Comparison of ENCODE assay signal across 1 cellular context in the genomic region with DNA sequence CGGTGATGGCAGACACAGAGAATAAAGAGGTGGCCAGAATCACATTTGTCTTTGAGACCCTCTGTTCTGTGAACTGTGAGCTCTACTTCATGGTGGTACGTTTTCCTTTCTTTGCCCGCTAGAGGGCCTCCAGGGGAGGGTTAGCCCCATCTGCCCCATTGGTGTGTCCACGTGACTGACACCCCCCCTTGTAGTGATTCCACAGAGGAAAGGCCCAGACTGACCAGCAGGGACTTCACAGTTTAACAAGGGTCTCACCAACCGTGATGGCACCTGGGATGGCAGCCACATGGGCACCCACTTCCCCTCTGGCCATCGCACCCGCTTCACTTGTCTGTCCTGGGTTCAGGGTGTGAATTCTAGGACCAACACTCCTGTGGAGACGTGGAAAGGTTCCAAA.
TF ChIP-seq lines count a peak whose summit lies in the region.

No MANE protein-coding gene starts in this region.

TF ChIP-seq in HepG2, 621 proteins besides CTCF, POLR2A, EP300 and RAD21:
- TF ChIP-seq, protein P1, sequence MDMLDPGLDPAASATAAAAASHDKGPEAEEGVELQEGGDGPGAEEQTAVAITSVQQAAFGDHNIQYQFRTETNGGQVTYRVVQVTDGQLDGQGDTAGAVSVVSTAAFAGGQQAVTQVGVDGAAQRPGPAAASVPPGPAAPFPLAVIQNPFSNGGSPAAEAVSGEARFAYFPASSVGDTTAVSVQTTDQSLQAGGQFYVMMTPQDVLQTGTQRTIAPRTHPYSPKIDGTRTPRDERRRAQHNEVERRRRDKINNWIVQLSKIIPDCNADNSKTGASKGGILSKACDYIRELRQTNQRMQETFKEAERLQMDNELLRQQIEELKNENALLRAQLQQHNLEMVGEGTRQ (IDR thresholded peaks at IDR 0.05; ENCODE audit: low read depth, low read length) = peak; percentile 72
- TF ChIP-seq, protein P1 (CRISPR knock-in tag; IDR thresholded peaks at IDR 0.05; ENCODE audit: borderline replicate concordance) = peak; percentile 88; the same call in 1 of the 2 replicates
- TF ChIP-seq, protein P2, sequence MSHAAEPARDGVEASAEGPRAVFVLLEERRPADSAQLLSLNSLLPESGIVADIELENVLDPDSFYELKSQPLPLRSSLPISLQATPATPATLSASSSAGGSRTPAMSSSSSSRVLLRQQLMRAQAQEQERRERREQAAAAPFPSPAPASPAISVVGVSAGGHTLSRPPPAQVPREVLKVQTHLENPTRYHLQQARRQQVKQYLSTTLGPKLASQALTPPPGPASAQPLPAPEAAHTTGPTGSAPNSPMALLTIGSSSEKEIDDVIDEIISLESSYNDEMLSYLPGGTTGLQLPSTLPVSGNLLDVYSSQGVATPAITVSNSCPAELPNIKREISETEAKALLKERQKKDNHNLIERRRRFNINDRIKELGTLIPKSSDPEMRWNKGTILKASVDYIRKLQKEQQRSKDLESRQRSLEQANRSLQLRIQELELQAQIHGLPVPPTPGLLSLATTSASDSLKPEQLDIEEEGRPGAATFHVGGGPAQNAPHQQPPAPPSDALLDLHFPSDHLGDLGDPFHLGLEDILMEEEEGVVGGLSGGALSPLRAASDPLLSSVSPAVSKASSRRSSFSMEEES (CRISPR knock-in tag; IDR thresholded peaks at IDR 0.05) = peak; percentile 52; the same call in 1 of the 2 replicates
- TF ChIP-seq ZNF841 (CRISPR knock-in tag; IDR thresholded peaks at IDR 0.05; ENCODE audit: borderline replicate concordance) = no peak
- TF ChIP-seq, protein P3, sequence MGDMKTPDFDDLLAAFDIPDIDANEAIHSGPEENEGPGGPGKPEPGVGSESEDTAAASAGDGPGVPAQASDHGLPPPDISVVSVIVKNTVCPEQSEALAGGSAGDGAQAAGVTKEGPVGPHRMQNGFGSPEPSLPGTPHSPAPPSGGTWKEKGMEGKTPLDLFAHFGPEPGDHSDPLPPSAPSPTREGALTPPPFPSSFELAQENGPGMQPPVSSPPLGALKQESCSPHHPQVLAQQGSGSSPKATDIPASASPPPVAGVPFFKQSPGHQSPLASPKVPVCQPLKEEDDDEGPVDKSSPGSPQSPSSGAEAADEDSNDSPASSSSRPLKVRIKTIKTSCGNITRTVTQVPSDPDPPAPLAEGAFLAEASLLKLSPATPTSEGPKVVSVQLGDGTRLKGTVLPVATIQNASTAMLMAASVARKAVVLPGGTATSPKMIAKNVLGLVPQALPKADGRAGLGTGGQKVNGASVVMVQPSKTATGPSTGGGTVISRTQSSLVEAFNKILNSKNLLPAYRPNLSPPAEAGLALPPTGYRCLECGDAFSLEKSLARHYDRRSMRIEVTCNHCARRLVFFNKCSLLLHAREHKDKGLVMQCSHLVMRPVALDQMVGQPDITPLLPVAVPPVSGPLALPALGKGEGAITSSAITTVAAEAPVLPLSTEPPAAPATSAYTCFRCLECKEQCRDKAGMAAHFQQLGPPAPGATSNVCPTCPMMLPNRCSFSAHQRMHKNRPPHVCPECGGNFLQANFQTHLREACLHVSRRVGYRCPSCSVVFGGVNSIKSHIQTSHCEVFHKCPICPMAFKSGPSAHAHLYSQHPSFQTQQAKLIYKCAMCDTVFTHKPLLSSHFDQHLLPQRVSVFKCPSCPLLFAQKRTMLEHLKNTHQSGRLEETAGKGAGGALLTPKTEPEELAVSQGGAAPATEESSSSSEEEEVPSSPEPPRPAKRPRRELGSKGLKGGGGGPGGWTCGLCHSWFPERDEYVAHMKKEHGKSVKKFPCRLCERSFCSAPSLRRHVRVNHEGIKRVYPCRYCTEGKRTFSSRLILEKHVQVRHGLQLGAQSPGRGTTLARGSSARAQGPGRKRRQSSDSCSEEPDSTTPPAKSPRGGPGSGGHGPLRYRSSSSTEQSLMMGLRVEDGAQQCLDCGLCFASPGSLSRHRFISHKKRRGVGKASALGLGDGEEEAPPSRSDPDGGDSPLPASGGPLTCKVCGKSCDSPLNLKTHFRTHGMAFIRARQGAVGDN (CRISPR knock-in tag; IDR thresholded peaks at IDR 0.05) = 0 out of 2 replicates have a peak, but pooled peaks have one; percentile 23
- TF ChIP-seq ZNF354B (CRISPR knock-in tag; IDR thresholded peaks at IDR 0.05) = no peak
- TF ChIP-seq GATAD2A (CRISPR knock-in tag; IDR thresholded peaks at IDR 0.05) = peak; percentile 46
- TF ChIP-seq ZNF350 (CRISPR knock-in tag; IDR thresholded peaks at IDR 0.05; ENCODE audit: borderline replicate concordance, low read depth) = 0 out of 2 replicates have a peak, but pooled peaks have one; percentile 29
- no peak for TF ChIP-seq NONO (IDR thresholded peaks at IDR 0.05)
- no peak for TF ChIP-seq NONO (CRISPR knock-in tag; conservative IDR thresholded peaks at IDR 0.05)
- TF ChIP-seq CHD2 (IDR thresholded peaks at IDR 0.05; ENCODE audit: low read depth, low read length) = no peak
- TF ChIP-seq STAT5B (CRISPR knock-in tag; IDR thresholded peaks at IDR 0.05) = no peak
- TF ChIP-seq RAD51 (IDR thresholded peaks at IDR 0.05; ENCODE audit: borderline replicate concordance) = 0 out of 2 replicates have a peak, but pooled peaks have one; percentile 24
- peak; percentile 83; the same call in 1 of the 2 replicates for TF ChIP-seq ARNTL (CRISPR knock-in tag; IDR thresholded peaks at IDR 0.05)
- TF ChIP-seq, protein P4, sequence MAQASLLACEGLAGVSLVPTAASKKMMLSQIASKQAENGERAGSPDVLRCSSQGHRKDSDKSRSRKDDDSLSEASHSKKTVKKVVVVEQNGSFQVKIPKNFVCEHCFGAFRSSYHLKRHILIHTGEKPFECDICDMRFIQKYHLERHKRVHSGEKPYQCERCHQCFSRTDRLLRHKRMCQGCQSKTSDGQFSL (CRISPR knock-in tag; IDR thresholded peaks at IDR 0.05) = peak; percentile 77
- TF ChIP-seq, protein P5, sequence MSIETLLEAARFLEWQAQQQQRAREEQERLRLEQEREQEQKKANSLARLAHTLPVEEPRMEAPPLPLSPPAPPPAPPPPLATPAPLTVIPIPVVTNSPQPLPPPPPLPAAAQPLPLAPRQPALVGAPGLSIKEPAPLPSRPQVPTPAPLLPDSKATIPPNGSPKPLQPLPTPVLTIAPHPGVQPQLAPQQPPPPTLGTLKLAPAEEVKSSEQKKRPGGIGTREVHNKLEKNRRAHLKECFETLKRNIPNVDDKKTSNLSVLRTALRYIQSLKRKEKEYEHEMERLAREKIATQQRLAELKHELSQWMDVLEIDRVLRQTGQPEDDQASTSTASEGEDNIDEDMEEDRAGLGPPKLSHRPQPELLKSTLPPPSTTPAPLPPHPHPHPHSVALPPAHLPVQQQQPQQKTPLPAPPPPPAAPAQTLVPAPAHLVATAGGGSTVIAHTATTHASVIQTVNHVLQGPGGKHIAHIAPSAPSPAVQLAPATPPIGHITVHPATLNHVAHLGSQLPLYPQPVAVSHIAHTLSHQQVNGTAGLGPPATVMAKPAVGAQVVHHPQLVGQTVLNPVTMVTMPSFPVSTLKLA (IDR thresholded peaks at IDR 0.05) = peak; percentile 46; the same call in 1 of the 2 replicates
- TF ChIP-seq SETDB1 (CRISPR knock-in tag; IDR thresholded peaks at IDR 0.05; ENCODE audit: borderline replicate concordance) = no peak
- TF ChIP-seq BHLHE40 (IDR thresholded peaks at IDR 0.05; ENCODE audit: low read length) = 0 out of 2 replicates have a peak, but pooled peaks have one; percentile 35
- TF ChIP-seq SMC3 (IDR thresholded peaks at IDR 0.05; ENCODE audit: low read length) = peak; percentile 25; the same call in 1 of the 2 replicates
- TF ChIP-seq ZBTB7B (CRISPR knock-in tag; IDR thresholded peaks at IDR 0.05) = 0 out of 2 replicates have a peak, but pooled peaks have one; percentile 25
- TF ChIP-seq ZMYM4 (CRISPR knock-in tag; IDR thresholded peaks at IDR 0.05) = peak; percentile 48; the same call in 1 of the 2 replicates
- TF ChIP-seq STAG1 (CRISPR knock-in tag; IDR thresholded peaks at IDR 0.05) = peak; percentile 37
- 0 out of 2 replicates have a peak, but pooled peaks have one; percentile 17 for TF ChIP-seq SALL1 (CRISPR knock-in tag; IDR thresholded peaks at IDR 0.05)
- TF ChIP-seq, protein P6, sequence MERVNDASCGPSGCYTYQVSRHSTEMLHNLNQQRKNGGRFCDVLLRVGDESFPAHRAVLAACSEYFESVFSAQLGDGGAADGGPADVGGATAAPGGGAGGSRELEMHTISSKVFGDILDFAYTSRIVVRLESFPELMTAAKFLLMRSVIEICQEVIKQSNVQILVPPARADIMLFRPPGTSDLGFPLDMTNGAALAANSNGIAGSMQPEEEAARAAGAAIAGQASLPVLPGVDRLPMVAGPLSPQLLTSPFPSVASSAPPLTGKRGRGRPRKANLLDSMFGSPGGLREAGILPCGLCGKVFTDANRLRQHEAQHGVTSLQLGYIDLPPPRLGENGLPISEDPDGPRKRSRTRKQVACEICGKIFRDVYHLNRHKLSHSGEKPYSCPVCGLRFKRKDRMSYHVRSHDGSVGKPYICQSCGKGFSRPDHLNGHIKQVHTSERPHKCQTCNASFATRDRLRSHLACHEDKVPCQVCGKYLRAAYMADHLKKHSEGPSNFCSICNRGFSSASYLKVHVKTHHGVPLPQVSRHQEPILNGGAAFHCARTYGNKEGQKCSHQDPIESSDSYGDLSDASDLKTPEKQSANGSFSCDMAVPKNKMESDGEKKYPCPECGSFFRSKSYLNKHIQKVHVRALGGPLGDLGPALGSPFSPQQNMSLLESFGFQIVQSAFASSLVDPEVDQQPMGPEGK (CRISPR knock-in tag; IDR thresholded peaks at IDR 0.05) = peak; percentile 76
- no peak for TF ChIP-seq DR1 (CRISPR knock-in tag; IDR thresholded peaks at IDR 0.05)
- TF ChIP-seq MLLT10 (CRISPR knock-in tag; IDR thresholded peaks at IDR 0.05) = no peak
- TF ChIP-seq ADNP (CRISPR knock-in tag; IDR thresholded peaks at IDR 0.05) = no peak
- TF ChIP-seq ZSCAN25 (CRISPR knock-in tag; IDR thresholded peaks at IDR 0.05) = no peak
TF ChIP-seq in HepG2: peak in this region for 16.
